Comparison of ENCODE assay signal across 8 cellular contexts in genomic region chr12:55619352-55620138, GRCh38. TPM values are rescaled to one million over a fixed set of nuclear protein-coding genes. Genes with fewer than 3 reads are reported as not detected.
A peak's percentile ranks its signal among the peaks of the same experiment; 100 is the strongest.
DNase-seq lines count a peak whose midpoint lies in the region; ATAC-seq and TF ChIP-seq lines count a peak whose summit lies in the region.

No MANE protein-coding gene starts in this region.

- H3K36me3 Mint-ChIP-seq in endodermal cell (ENCODE audit: low read depth) = peaks cover 11% of the 10 kb centered on the region

- no peak overlapping the region for H2BK15ac ChIP-seq in mesendoderm (replicated peaks; ENCODE audit: low read depth)

- H3K4me2 ChIP-seq in mesendoderm (ENCODE audit: low read length) = no peak overlapping the region

- H3K27ac Mint-ChIP-seq in endodermal cell = peak overlapping the region; percentile 90

- H3K56ac ChIP-seq in mesendoderm (ENCODE audit: low read length) = no peak overlapping the region

- peak; percentile 87 for ATAC-seq in HG03135 (IDR thresholded peaks at IDR 0.05; ENCODE audit: unreplicated experiment)

- no peak overlapping the region for H4K8ac ChIP-seq in mesendoderm (ENCODE audit: low read depth, low read length)

- no peak overlapping the region for H3K27ac ChIP-seq in endodermal cell (ENCODE audit: low read depth, low read length)
- no peak overlapping the region for H3K27ac ChIP-seq in mesendoderm (ENCODE audit: low read depth, low read length)
- H3K27ac ChIP-seq in vagina = no peak overlapping the region

- no peak overlapping the region for H3K4ac ChIP-seq in mesendoderm (ENCODE audit: low read depth, low read length)

- H2AK5ac ChIP-seq in mesendoderm (ENCODE audit: low read length) = no peak overlapping the region

- no peak for TF ChIP-seq POLR2A in vagina (IDR thresholded peaks at IDR 0.05)

- H3K79me2 ChIP-seq in mesendoderm (ENCODE audit: control insufficient read depth, insufficient read depth, low read length) = no peaks in the 10 kb centered on the region

- H4K5ac ChIP-seq in mesendoderm (ENCODE audit: low read length) = no peak overlapping the region

- H2BK5ac ChIP-seq in mesendoderm (ENCODE audit: low read length) = no peak overlapping the region

- intact Hi-C loops in vagina (cut with DNase I) = no loop called here

- H3K27me3 ChIP-seq in endodermal cell (ENCODE audit: control insufficient read depth, insufficient read depth, low read length, poor library complexity, severe bottlenecking) = no peaks in the 10 kb centered on the region
- H3K27me3 ChIP-seq in mesendoderm (ENCODE audit: insufficient read depth, low read length, poor library complexity) = no peaks in the 10 kb centered on the region
- H3K27me3 ChIP-seq in vagina = no peaks in the 10 kb centered on the region

- H3K27me3 Mint-ChIP-seq in endodermal cell (ENCODE audit: insufficient read depth) = peaks cover 4% of the 10 kb centered on the region

- no peaks in the 10 kb centered on the region for H3K36me3 ChIP-seq in endodermal cell (ENCODE audit: control insufficient read depth, insufficient read depth, low read length)
- no peaks in the 10 kb centered on the region for H3K36me3 ChIP-seq in mesendoderm (ENCODE audit: control insufficient read depth, insufficient read depth, low read length)
- no peaks in the 10 kb centered on the region for H3K36me3 ChIP-seq in vagina

- no peak overlapping the region for H3K9ac ChIP-seq in endodermal cell (ENCODE audit: extremely low read depth, low read length, poor library complexity, severe bottlenecking)
- no peak overlapping the region for H3K9ac ChIP-seq in mesendoderm (ENCODE audit: low read length)

- WGBS in endodermal cell (ENCODE audit: insufficient coverage in 1 of 2, insufficient read length in 1 of 2), 2 experiments = 8 to 24% methylated on average over 4 to 6 of the region's 6 CpGs
- WGBS in mesendoderm (ENCODE audit: extremely low coverage, insufficient coverage, low lambda C conversion rate) = no CpG with 5 or more reads among the region's 6 CpGs

- H3K4me1 Mint-ChIP-seq in endodermal cell = peaks cover 16% of the 10 kb centered on the region

- H3K4me1 ChIP-seq in endodermal cell (ENCODE audit: control insufficient read depth, insufficient read depth, low read length) = peaks cover 4% of the 10 kb centered on the region
- no peaks in the 10 kb centered on the region for H3K4me1 ChIP-seq in mesendoderm (ENCODE audit: control insufficient read depth, low read depth, low read length)
- no peaks in the 10 kb centered on the region for H3K4me1 ChIP-seq in vagina

- H3K23ac ChIP-seq in mesendoderm (ENCODE audit: low read length) = no peak overlapping the region

- DNase-seq in DMS 273 (lab: John Stamatoyannopoulos, UW; ENCODE audit: unreplicated experiment) (peak; percentile 92), GM19238 (ENCODE audit: insufficient read length, low spot score) (peak; percentile 22), NCI-H2107 (lab: John Stamatoyannopoulos, UW) (peak; percentile 75), T-helper 9 cell (peak; percentile 15), endodermal cell (peak; percentile 87), mesendoderm (peak; percentile 97), vagina (ENCODE audit: extremely low spot score in 2 of 2) (no peak)

- H3K18ac ChIP-seq in mesendoderm (ENCODE audit: low read length) = no peak overlapping the region

- H3K4me3 ChIP-seq in endodermal cell (ENCODE audit: low read length) (no peak overlapping the region), mesendoderm (ENCODE audit: low read length) (no peak overlapping the region), vagina (no peak overlapping the region)

- no peak overlapping the region for H3K4me3 Mint-ChIP-seq in endodermal cell

- H2BK120ac ChIP-seq in mesendoderm (ENCODE audit: low read depth, low read length) = no peak overlapping the region

- TF ChIP-seq CTCF in endodermal cell (conservative IDR thresholded peaks at IDR 0.05) = peak; percentile 92
- peak; percentile 58 to 61 (median 58) for TF ChIP-seq CTCF in vagina (IDR thresholded peaks at IDR 0.05)

- H3K9me3 ChIP-seq in endodermal cell (ENCODE audit: control insufficient read depth, low read length) (peaks cover 37% of the 10 kb centered on the region), vagina (peaks cover 5% of the 10 kb centered on the region)

- H3K9me3 Mint-ChIP-seq in endodermal cell = peaks cover 34% of the 10 kb centered on the region

- H3K79me1 ChIP-seq in mesendoderm (ENCODE audit: low read length) = no peaks in the 10 kb centered on the region

RNA-seq across cellular contexts. Expression of gene OR10P1, which starts 17.1 kb away (rescaled TPM):
- total RNA-seq in endodermal cell (not detected), vagina (not detected)
- not detected for polyA plus RNA-seq in endodermal cell (2013, experiment 1 of 2)
- not detected for polyA plus RNA-seq in endodermal cell (2013, experiment 2 of 2)
- not detected for polyA plus RNA-seq in mesendoderm (2013, experiment 1 of 2)
- polyA plus RNA-seq in mesendoderm (2013, experiment 2 of 2) = not detected

RNA-seq across cellular contexts. Expression of gene OR2AP1, which starts 47.3 kb away (rescaled TPM):
- total RNA-seq in endodermal cell (not detected), vagina (not detected)
- not detected for polyA plus RNA-seq in endodermal cell (2013, experiment 1 of 2)
- not detected for polyA plus RNA-seq in endodermal cell (2013, experiment 2 of 2)
- not detected for polyA plus RNA-seq in mesendoderm (2013, experiment 1 of 2)
- polyA plus RNA-seq in mesendoderm (2013, experiment 2 of 2) = not detected

Comparison
In these comparisons a context has a peak if more than half of its experiments do, and no peak if none do; other contexts are left out.
1. DNase-seq: peak in DMS 273 (single experiment), GM19238 (single experiment), NCI-H2107 (single experiment), T-helper 9 cell (single experiment), endodermal cell (single experiment) and mesendoderm (single experiment); none in vagina (0 of 2).